ENCODE assay signal across 9 cellular contexts in genomic region chr11:19979519-19979845, GRCh38.
DNase-seq lines count a peak whose midpoint lies in the region; ATAC-seq, FAIRE-seq and TF ChIP-seq lines count a peak whose summit lies in the region.
"Had no signal": no experiment of that assay in that cellular context is flagged by ENCODE, and none has a peak within 500 bp of the region (broad histone marks: within the 10 kb centered on the region; RNA-seq: fewer than 3 reads in every experiment).

No MANE protein-coding gene starts in this region.

- POLR2A ChIA-PET in AG04450 (lab: Yijun Ruan, JAX) = interaction anchor here (1.4 kb wide), 1 partner anchor 16 kb away, joined by 5 read pairs; no protein-coding TSS in a partner anchor

- H3K27me3 ChIP-seq in AG04450 (ENCODE audit: control insufficient read depth, insufficient read depth, low read length) (no peaks in the 10 kb centered on the region), breast epithelium (no peaks in the 10 kb centered on the region)
- H3K27me3 ChIP-seq: SJCRH30 had no signal

- CTCF ChIA-PET in AG04450 (lab: Charles Lee) = interaction anchor here (3.9 to 4.0 kb wide), 2 partner anchors 26 to 149 kb away, joined by 13 to 16 read pairs; no protein-coding TSS in a partner anchor

- intact Hi-C loops in breast epithelium (cut with DNase I; ENCODE audit: low total_unique reads) = no loop called here

- FAIRE-seq in urothelium cell line (lab: Jason Lieb, UNC) = no peak

- H3K36me3 ChIP-seq in breast epithelium = no peaks in the 10 kb centered on the region

- DNase-seq in AG04450 (ENCODE audit: low read depth, low spot score) (no peak), breast epithelium (ENCODE audit: low spot score in 2 of 2) (no peak), urothelium cell line (ENCODE audit: low spot score) (no peak), NCI-H2029 (lab: John Stamatoyannopoulos, UW) (no peak), HPDE6-E6E7 (ENCODE audit: extremely low spot score) (no peak)
- no peak for DNase-seq in activated effector memory CD4-positive, alpha-beta T cell treated with anti-CD3 and anti-CD28 coated beads, Interleukin-2, amount 50 U/mL, for 16 hours
- DNase-seq: SJCRH30 had no signal

- H3K4me3 ChIP-seq in AG04450 (ENCODE audit: low read depth, low read length) (no peak overlapping the region), breast epithelium (no peak overlapping the region)
- H3K4me3 ChIP-seq: SJCRH30 had no signal

- no peak for TF ChIP-seq POLR2A in breast epithelium (IDR thresholded peaks at IDR 0.05)

- H3K9me3 ChIP-seq in AG04450 (ENCODE audit: control insufficient read depth, insufficient read depth, low read length) (no peaks in the 10 kb centered on the region), breast epithelium (no peaks in the 10 kb centered on the region)
- H3K9me3 ChIP-seq: SJCRH30 had no signal

- TF ChIP-seq CTCF in AG04450 (IDR thresholded peaks at IDR 0.05; ENCODE audit: low read depth, low read length) (no peak), breast epithelium (IDR thresholded peaks at IDR 0.05) (no peak)

- H3K27ac ChIP-seq in AG04450 (ENCODE audit: low read depth, low read length) (peak overlapping the region; percentile 79), breast epithelium (peak overlapping the region; percentile 69 to 81)
- H3K27ac ChIP-seq: SJCRH30 had no signal

- peak; percentile 68 for ATAC-seq in GM19328 (IDR thresholded peaks at IDR 0.05; ENCODE audit: unreplicated experiment)
- ATAC-seq in HG03039 (IDR thresholded peaks at IDR 0.05; ENCODE audit: unreplicated experiment) = peak; percentile 58

- no peaks in the 10 kb centered on the region for H3K4me1 ChIP-seq in breast epithelium
